Comparison of ENCODE assay signal across 8 cellular contexts in genomic region chr14:61321385-61322010, GRCh38. TPM values are rescaled to one million over a fixed set of nuclear protein-coding genes. Genes with fewer than 3 reads are reported as not detected.
DNase-seq lines count a peak whose midpoint lies in the region; ATAC-seq and TF ChIP-seq lines count a peak whose summit lies in the region.

Gene PRKCH (plus strand): TSS chr14:61321579. CDS start chr14:61322102, 523 bp downstream.

- H3K4me1 Mint-ChIP-seq in activated CD4-positive, alpha-beta T cell treated with anti-CD3 and anti-CD28 coated beads for 36 hours: peaks cover 26% of the 10 kb centered on the region
- H3K4me1 Mint-ChIP-seq in dendritic cell treated with granulocyte-macrophage colony-stimulating factor and Interleukin-4, amounts not matched to agents 40 ng/mL and 50 ng/mL, for 4 days (ENCODE audit: low read depth): peaks cover 13% of the 10 kb centered on the region

- under 1% methylated on average over 66 of the region's 66 CpGs for WGBS in liver

- H3K9me3 ChIP-seq in liver (ENCODE audit: control insufficient read depth in 4 of 4, low read length in 3 of 4): no peaks in the 10 kb centered on the region

- ATAC-seq in activated CD4-positive, alpha-beta T cell treated with anti-CD3 and anti-CD28 coated beads for 36 hours: peak; percentile 63

- H3K4me3 ChIP-seq in liver (ENCODE audit: low read depth in 1 of 3, low read length in 3 of 3): peak within 1 kb of the TSS; percentile 61 to 71 (median 69)

- intact Hi-C loops in activated CD4-positive, alpha-beta T cell treated with anti-CD3 and anti-CD28 coated beads for 36 hours (cut with DNase I, micrococcal nuclease): loop anchor here (2.0 to 5.0 kb wide), 3 partner anchors 25 to 376 kb away; partner anchors contain the start of gene HIF1A (in 1 of the 2)
- intact Hi-C loops in dendritic cell treated with granulocyte-macrophage colony-stimulating factor and Interleukin-4, amounts not matched to agents 40 ng/mL and 50 ng/mL, for 4 days (cut with micrococcal nuclease): no loop called here

- H3K27ac ChIP-seq in liver (ENCODE audit: low read depth in 1 of 2, low read length in 2 of 2): peak within 1 kb of the TSS; percentile 72 to 82

- DNase-seq in DMS53 treated with DMSO at 0.1 percent for 48 hours (lab: John Stamatoyannopoulos, UW; ENCODE audit: unreplicated experiment): peak; percentile 41
- DNase-seq in HCEC 1CT: peak; percentile 4
- peak; percentile 83 for DNase-seq in NCI-H2029 treated with DMSO at 0.1 percent for 48 hours (lab: John Stamatoyannopoulos, UW)
- peak; percentile 90 for DNase-seq in activated CD4-positive, alpha-beta T cell treated with anti-CD3 and anti-CD28 coated beads for 36 hours
- peak; percentile 83 for DNase-seq in stimulated activated CD4-positive, alpha-beta T cell treated with anti-CD3 and anti-CD28 coated beads, Interleukin-4, amount 100 ng/mL, for 24 hours
- DNase-seq in NCI-H1048 (lab: John Stamatoyannopoulos, UW): no peak

- POLR2A ChIA-PET in activated CD4-positive, alpha-beta T cell treated with anti-CD3 and anti-CD28 coated beads for 36 hours (lab: Charles Lee): interaction anchor here (0.8 to 1.1 kb wide), 3 partner anchors 9 to 67 kb away, joined by 3 to 5 read pairs (median 3); no protein-coding TSS in a partner anchor

- no peak for TF ChIP-seq CTCF in liver (IDR thresholded peaks at IDR 0.05; ENCODE audit: low read depth, low read length, missing input control)

- peaks cover 9 to 18% (median 14%) of the 10 kb centered on the region in 4 donors for H3K4me1 ChIP-seq in liver (ENCODE audit: control insufficient read depth in 4 of 4, insufficient read depth in 4 of 4, low read length in 3 of 4)

- peak within 1 kb of the TSS; percentile 17 to 19 for H3K9ac ChIP-seq in liver (ENCODE audit: low read depth in 1 of 2, low read length in 2 of 2)

- peak; percentile 17 to 33 for TF ChIP-seq RAD21 in liver (IDR thresholded peaks at IDR 0.05)

- H3K27me3 ChIP-seq in liver (ENCODE audit: control insufficient read depth in 4 of 4, insufficient read depth in 4 of 4, low read length in 3 of 4): no peaks in the 10 kb centered on the region

- peaks cover 33% of the 10 kb centered on the region for H3K36me3 Mint-ChIP-seq in activated CD4-positive, alpha-beta T cell treated with anti-CD3 and anti-CD28 coated beads for 36 hours (ENCODE audit: low read depth)
- no peaks in the 10 kb centered on the region for H3K36me3 Mint-ChIP-seq in dendritic cell treated with granulocyte-macrophage colony-stimulating factor and Interleukin-4, amounts not matched to agents 40 ng/mL and 50 ng/mL, for 4 days (ENCODE audit: low read depth)

- H3K36me3 ChIP-seq in liver (ENCODE audit: control insufficient read depth in 4 of 4, insufficient read depth in 3 of 4, low read depth in 1 of 4, low read length in 3 of 4): no peaks in the 10 kb centered on the region

- CTCF ChIA-PET in activated CD4-positive, alpha-beta T cell treated with anti-CD3 and anti-CD28 coated beads for 36 hours (lab: Charles Lee): interaction anchor here (0.6 to 3.7 kb wide), 7 partner anchors 12 to 346 kb away, joined by 3 to 17 read pairs (median 4); no protein-coding TSS in a partner anchor

- H3K9me3 Mint-ChIP-seq in activated CD4-positive, alpha-beta T cell treated with anti-CD3 and anti-CD28 coated beads for 36 hours (ENCODE audit: low read depth): peaks cover 1% of the 10 kb centered on the region
- no peaks in the 10 kb centered on the region for H3K9me3 Mint-ChIP-seq in dendritic cell treated with granulocyte-macrophage colony-stimulating factor and Interleukin-4, amounts not matched to agents 40 ng/mL and 50 ng/mL, for 4 days

- H3K27me3 Mint-ChIP-seq in activated CD4-positive, alpha-beta T cell treated with anti-CD3 and anti-CD28 coated beads for 36 hours: no peaks in the 10 kb centered on the region
- peaks cover 23% of the 10 kb centered on the region for H3K27me3 Mint-ChIP-seq in dendritic cell treated with granulocyte-macrophage colony-stimulating factor and Interleukin-4, amounts not matched to agents 40 ng/mL and 50 ng/mL, for 4 days

- H3K27ac Mint-ChIP-seq in activated CD4-positive, alpha-beta T cell treated with anti-CD3 and anti-CD28 coated beads for 36 hours: peak within 1 kb of the TSS; percentile 94
- peak within 1 kb of the TSS; percentile 48 for H3K27ac Mint-ChIP-seq in dendritic cell treated with granulocyte-macrophage colony-stimulating factor and Interleukin-4, amounts not matched to agents 40 ng/mL and 50 ng/mL, for 4 days

- H3K4me3 Mint-ChIP-seq in activated CD4-positive, alpha-beta T cell treated with anti-CD3 and anti-CD28 coated beads for 36 hours: peak within 1 kb of the TSS; percentile 92
- peak within 1 kb of the TSS; percentile 86 for H3K4me3 Mint-ChIP-seq in dendritic cell treated with granulocyte-macrophage colony-stimulating factor and Interleukin-4, amounts not matched to agents 40 ng/mL and 50 ng/mL, for 4 days

TF ChIP-seq in liver, 16 proteins besides CTCF, POLR2A, EP300 and RAD21:
- TF ChIP-seq TAF1 (conservative IDR thresholded peaks at IDR 0.05): no peak

RNA-seq across cellular contexts. Expression of gene PRKCH, which starts in this region (rescaled TPM):
- 100 to 1,000 TPM; 109 to 145 TPM for total RNA-seq in activated CD4-positive, alpha-beta T cell treated with anti-CD3 and anti-CD28 coated beads for 36 hours
- 10 to 100 TPM in 1 of 2 donors, 1 to 10 TPM in 1; 9.3 to 13.7 TPM for total RNA-seq in liver
- 1 to 10 TPM; 3.9 to 4.7 TPM for polyA plus RNA-seq in liver

Comparison
In these comparisons a context has a peak if more than half of its experiments do, and no peak if none do; other contexts are left out.
1. RNA of gene PRKCH (total RNA-seq): 109 to 145 TPM in activated CD4-positive, alpha-beta T cell treated with anti-CD3 and anti-CD28 coated beads for 36 hours; 9.3 to 13.7 TPM in liver; every median in the first group is over 4 times any median in the second.